Comparison of ENCODE assay signal across 9 cellular contexts in genomic region chr10:52566471-52567246, GRCh38.
DNase-seq lines count a peak whose midpoint lies in the region; ATAC-seq and TF ChIP-seq lines count a peak whose summit lies in the region.
"Had no signal": no experiment of that assay in that cellular context is flagged by ENCODE, and none has a peak within 500 bp of the region (broad histone marks: within the 10 kb centered on the region; RNA-seq: fewer than 3 reads in every experiment).

No MANE protein-coding gene starts in this region.

- no peaks in the 10 kb centered on the region for H3K9me3 Mint-ChIP-seq in mesothelial cell of epicardium

- no peaks in the 10 kb centered on the region for H3K79me2 ChIP-seq in KMS-11 (ENCODE audit: insufficient read depth, low read depth)

- H3K27me3 ChIP-seq in KMS-11 (ENCODE audit: insufficient read depth, low read depth) = no peaks in the 10 kb centered on the region
- H3K27me3 ChIP-seq in body of pancreas = no peaks in the 10 kb centered on the region

- H3K36me3 Mint-ChIP-seq in mesothelial cell of epicardium = no peaks in the 10 kb centered on the region

- intact Hi-C loops in body of pancreas (cut with DNase I) = no loop called here

- WGBS in body of pancreas, 2 donors = 15 to 24% methylated on average over 4 of the region's 4 CpGs

- peak overlapping the region; percentile 6; the same call in 1 of the 2 replicates for H3K4me2 ChIP-seq in KMS-11

- no peak overlapping the region for H3K4me3 Mint-ChIP-seq in mesothelial cell of epicardium

- peaks cover 14% of the 10 kb centered on the region for H3K4me1 Mint-ChIP-seq in mesothelial cell of epicardium

- H3K4me3 ChIP-seq in KMS-11 (IDR thresholded peaks at IDR 0.05; ENCODE audit: insufficient read depth, low read depth, low read length) = no peak overlapping the region
- no peak overlapping the region for H3K4me3 ChIP-seq in body of pancreas

- TF ChIP-seq CTCF in KMS-11 (conservative IDR thresholded peaks at IDR 0.05; ENCODE audit: low read depth, low read length) (peak; percentile 55; the same call in 1 of the 2 replicates), body of pancreas (IDR thresholded peaks at IDR 0.05) (peak in 6 of 7 experiments; percentile 11 to 41 (median 40)), mesothelial cell of epicardium (IDR thresholded peaks at IDR 0.05; ENCODE audit: unreplicated experiment) (no peak)

- H3K27ac ChIP-seq in KMS-11 = no peak overlapping the region
- no peak overlapping the region for H3K27ac ChIP-seq in body of pancreas
- H3K27ac ChIP-seq: WERI-Rb-1 had no signal

- ATAC-seq in body of pancreas = no peak
- ATAC-seq in HG02884 (IDR thresholded peaks at IDR 0.05; ENCODE audit: unreplicated experiment) = no peak
- no peak for ATAC-seq in GM18868 (IDR thresholded peaks at IDR 0.05; ENCODE audit: unreplicated experiment)

- peaks cover 14% of the 10 kb centered on the region for H3K27me3 Mint-ChIP-seq in mesothelial cell of epicardium (ENCODE audit: low read depth)

- no peaks in the 10 kb centered on the region for H3K36me3 ChIP-seq in KMS-11 (ENCODE audit: insufficient read depth)
- no peaks in the 10 kb centered on the region for H3K36me3 ChIP-seq in body of pancreas (replicated peaks in 1 of 2; ENCODE audit: insufficient read depth in 1 of 2, low read depth in 2 of 2)
- H3K36me3 ChIP-seq: WERI-Rb-1 had no signal

- no peaks in the 10 kb centered on the region for H4K20me1 ChIP-seq in KMS-11 (ENCODE audit: insufficient read depth)

- peak overlapping the region; percentile 33; the same call in 1 of the 2 replicates for H2AFZ ChIP-seq in KMS-11 (ENCODE audit: low read depth)

- no peak for TF ChIP-seq POLR2A in body of pancreas (IDR thresholded peaks at IDR 0.05)

- peak; percentile 80 for DNase-seq in ELR (ENCODE audit: low read depth)
- no peak for DNase-seq in body of pancreas
- DNase-seq in mesothelial cell of epicardium (ENCODE audit: low spot score in 2 of 2, unreplicated experiment in 2 of 2) = no peak
- DNase-seq in T-helper 1 cell = no peak
- no peak for DNase-seq in OCI-M2 (lab: John Stamatoyannopoulos, UW; ENCODE audit: unreplicated experiment)
- DNase-seq: WERI-Rb-1 had no signal

- H3K27ac Mint-ChIP-seq in mesothelial cell of epicardium = peak overlapping the region; percentile 10

- no peak overlapping the region for H3K9ac ChIP-seq in KMS-11

- no peaks in the 10 kb centered on the region for H3K9me3 ChIP-seq in body of pancreas

- H3K4me1 ChIP-seq in KMS-11 (ENCODE audit: low read depth, poor library complexity, severe bottlenecking) (peaks cover 14% of the 10 kb centered on the region), body of pancreas (no peaks in the 10 kb centered on the region)
